Comparison of ENCODE assay signal across 9 cellular contexts in genomic region chr11:8867856-8868705, GRCh38. TPM values are rescaled to one million over a fixed set of nuclear protein-coding genes. Genes with fewer than 3 reads are reported as not detected.
DNase-seq lines count a peak whose midpoint lies in the region; ATAC-seq and TF ChIP-seq lines count a peak whose summit lies in the region.
"Had no signal": no experiment of that assay in that cellular context is flagged by ENCODE, and none has a peak within 500 bp of the region (broad histone marks: within the 10 kb centered on the region; RNA-seq: fewer than 3 reads in every experiment).

No MANE protein-coding gene starts in this region.

- peaks cover 82% of the 10 kb centered on the region for H3K4me1 Mint-ChIP-seq in osteocyte (ENCODE audit: unreplicated experiment)

- H2AFZ ChIP-seq in PC-9, result no peak overlapping the region

- H3K79me2 ChIP-seq in PC-9 (ENCODE audit: low read depth), result peaks cover 19% of the 10 kb centered on the region

- H3K27ac Mint-ChIP-seq in osteocyte (ENCODE audit: unreplicated experiment), result peak overlapping the region; percentile 84
- H3K27ac Mint-ChIP-seq: T-helper 1 cell treated with Interleukin-12 subunit alpha and Interleukin-12 subunit beta and Interleukin-4 antibody, amounts not matched to agents 30 μg/mL and 1 μg/mL, for 36 hours had no signal

- peak; percentile 80 for DNase-seq in EH (ENCODE audit: low read depth)
- DNase-seq in PC-9, result peak; percentile 6 to 57
- DNase-seq in osteocyte (ENCODE audit: extremely low spot score, unreplicated experiment), result no peak
- no peak for DNase-seq in hepatic stellate cell (ENCODE audit: low spot score)
- DNase-seq in GM19240 (ENCODE audit: insufficient read length, low spot score), result no peak
- DNase-seq in omental fat pad (ENCODE audit: low spot score), result no peak
- no peak for DNase-seq in NCI-H2171 (lab: John Stamatoyannopoulos, UW)

- CTCF ChIA-PET in PC-9 (lab: Charles Lee), result interaction anchor here (0.7 to 0.8 kb wide), 3 partner anchors 56 to 171 kb away, joined by 3 to 5 read pairs (median 4); no protein-coding TSS in a partner anchor

- no peaks in the 10 kb centered on the region for H3K9me3 ChIP-seq in PC-9 (ENCODE audit: insufficient read depth, low read depth)

- H3K27me3 ChIP-seq in PC-9 (ENCODE audit: insufficient read depth, low read depth), result no peaks in the 10 kb centered on the region

- H3K4me3 ChIP-seq in PC-9, result peak overlapping the region; percentile 31; the same call in 1 of the 2 replicates

- no peaks in the 10 kb centered on the region for H3K9me3 Mint-ChIP-seq in osteocyte (ENCODE audit: unreplicated experiment)
- H3K9me3 Mint-ChIP-seq: T-helper 1 cell treated with Interleukin-12 subunit alpha and Interleukin-12 subunit beta and Interleukin-4 antibody, amounts not matched to agents 30 μg/mL and 1 μg/mL, for 36 hours had no signal

- no peaks in the 10 kb centered on the region for H3K36me3 ChIP-seq in PC-9 (ENCODE audit: low read depth)

- peaks cover 56% of the 10 kb centered on the region for H3K4me1 ChIP-seq in PC-9 (replicated peaks; ENCODE audit: insufficient read depth)

- no peaks in the 10 kb centered on the region for H3K27me3 Mint-ChIP-seq in osteocyte (ENCODE audit: unreplicated experiment)

- peaks cover 21% of the 10 kb centered on the region; the same call in 1 of the 2 replicates for H3F3A ChIP-seq in PC-9 (ENCODE audit: insufficient read depth, low read depth)

- TF ChIP-seq CTCF in PC-9 (conservative IDR thresholded peaks at IDR 0.05), result no peak
- no peak for TF ChIP-seq CTCF in osteocyte (IDR thresholded peaks at IDR 0.05)
- TF ChIP-seq CTCF in omental fat pad (IDR thresholded peaks at IDR 0.05), result no peak

- POLR2A ChIA-PET in PC-9 (lab: Charles Lee; ENCODE audit: unreplicated experiment), result interaction anchor here (0.6 to 1.1 kb wide), 6 partner anchors 97 to 596 kb away, joined by 4 to 9 read pairs (median 5); partner anchors contain the start of genes RPL27A and TRIM66

- no TSS peak for BruUV-seq in PC-9 (replicated peaks; lab: Mats Ljungman, UMichigan)

- H4K20me1 ChIP-seq in PC-9 (ENCODE audit: insufficient read depth), result no peaks in the 10 kb centered on the region

- peak overlapping the region; percentile 88 for H3K4me3 Mint-ChIP-seq in osteocyte (ENCODE audit: unreplicated experiment)
- H3K4me3 Mint-ChIP-seq: T-helper 1 cell treated with Interleukin-12 subunit alpha and Interleukin-12 subunit beta and Interleukin-4 antibody, amounts not matched to agents 30 μg/mL and 1 μg/mL, for 36 hours had no signal

- H3K27ac ChIP-seq in PC-9, result peak overlapping the region; percentile 47

- peaks cover 2% of the 10 kb centered on the region for H3K36me3 Mint-ChIP-seq in osteocyte (ENCODE audit: unreplicated experiment)

- H3K9me2 ChIP-seq in PC-9 (ENCODE audit: insufficient read depth), result no peaks in the 10 kb centered on the region

- ATAC-seq in esophagus mucosa (peak; percentile 6), omental fat pad (ENCODE audit: low FRiP score) (no peak)

- H3K4me2 ChIP-seq in PC-9, result peak overlapping the region; percentile 71

- intact Hi-C loops in PC-9 (cut with micrococcal nuclease; ENCODE audit: unreplicated experiment), result loop anchor here (5.0 kb wide), 1 partner anchor 36 kb away; no protein-coding TSS in a partner anchor

RNA-seq across cellular contexts. Expression of gene AKIP1, which starts 42.9 kb away (rescaled TPM):
- total RNA-seq in PC-9 (2021) (16.7 and 17.7 TPM in 2 replicates), esophagus mucosa (23.2 TPM), osteocyte (28.8 and 32.6 TPM in 2 replicates), omental fat pad (10 to 100 TPM; 13.1 to 32.0 (median 19.8) TPM)

Comparison
In these comparisons a context has a peak if more than half of its experiments do, and no peak if none do; other contexts are left out.
1. DNase-seq: peak in EH (single experiment) and PC-9 (2 of 2); none in osteocyte (single experiment), hepatic stellate cell (single experiment), GM19240 (single experiment), omental fat pad (single experiment) and NCI-H2171 (single experiment).